In the genomic region with DNA sequence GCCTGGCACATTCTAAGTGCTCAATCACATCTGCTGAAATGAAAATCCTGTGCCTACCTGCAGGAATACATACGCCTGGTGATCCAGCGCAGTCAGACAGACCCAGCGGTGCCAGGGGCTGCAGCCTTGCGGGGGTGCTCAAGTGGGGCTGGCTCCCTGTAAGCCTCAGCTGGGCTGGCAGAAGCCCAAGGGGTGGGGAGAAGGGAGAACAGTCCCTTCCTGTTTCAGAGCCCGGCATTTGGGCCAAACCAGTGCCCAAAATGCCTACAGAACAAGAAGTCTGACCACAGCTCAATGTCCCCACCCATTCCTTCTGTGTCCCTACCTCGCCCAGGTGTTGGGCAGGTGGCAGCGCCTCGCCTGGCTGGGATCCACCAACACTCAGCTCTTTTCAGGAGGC, we compare ENCODE assay signal across 29 cellular contexts. TPM values are rescaled to one million over a fixed set of nuclear protein-coding genes. Genes with fewer than 3 reads are reported as not detected.
"Had no signal": no experiment of that assay in that cellular context is flagged by ENCODE, and none has a peak within 500 bp of the region (broad histone marks: within the 10 kb centered on the region; RNA-seq: fewer than 3 reads in every experiment).

No MANE protein-coding gene starts in this region.

- H3K27ac Mint-ChIP-seq: endodermal cell; mesothelial cell of epicardium; nephron; stimulated activated effector memory CD8-positive, alpha-beta T cell treated with anti-CD3 and anti-CD28 coated beads, Interleukin-12 subunit alpha, Interleukin-12 subunit beta, amount 100 ng/mL, for 72 hours; type B pancreatic cell had no signal

- DNase-seq: dorsolateral prefrontal cortex; effector CD4-positive, alpha-beta T cell; endodermal cell; foreskin fibroblast; gastrocnemius medialis; heart left ventricle; kidney; mesenchymal stem cell; naive thymus-derived CD4-positive, alpha-beta T cell; stimulated activated CD4-positive, alpha-beta T cell treated with anti-CD3 and anti-CD28 coated beads, Interleukin-2, amount 100 ng/mL, for 24 hours; stimulated activated CD4-positive, alpha-beta T cell treated with anti-CD3 and anti-CD28 coated beads, Interleukin-4, amount 100 ng/mL, for 24 hours; stimulated activated naive CD8-positive, alpha-beta T cell treated with anti-CD3 and anti-CD28 coated beads, Interleukin-15, Interleukin-2, amounts not matched to agents 100 U/mL and 50 U/mL, for 24 hours; testis; tibial artery had no signal

- H3K9me3 Mint-ChIP-seq: endodermal cell; mesothelial cell of epicardium; naive thymus-derived CD4-positive, alpha-beta T cell; nephron; stimulated activated effector memory CD8-positive, alpha-beta T cell treated with anti-CD3 and anti-CD28 coated beads, Interleukin-12 subunit alpha, Interleukin-12 subunit beta, amount 100 ng/mL, for 72 hours; type B pancreatic cell had no signal

- H3K9me3 ChIP-seq: gastrocnemius medialis, heart left ventricle, prostate gland, right atrium auricular region, testis, tibial artery had no signal

- H3K27ac ChIP-seq: epithelial cell of prostate, gastrocnemius medialis, heart left ventricle, hepatocyte, prostate gland, right atrium auricular region, testis, tibial artery had no signal

- H3K4me1 Mint-ChIP-seq: mesothelial cell of epicardium; nephron; stimulated activated effector memory CD8-positive, alpha-beta T cell treated with anti-CD3 and anti-CD28 coated beads, Interleukin-12 subunit alpha, Interleukin-12 subunit beta, amount 100 ng/mL, for 72 hours had no signal

- H3K27me3 ChIP-seq: dorsolateral prefrontal cortex, gastrocnemius medialis, hepatocyte, right atrium auricular region, testis had no signal

- H3K4me1 ChIP-seq: gastrocnemius medialis, prostate gland, tibial artery had no signal

- H3K36me3 ChIP-seq: gastrocnemius medialis, heart left ventricle, prostate gland, right atrium auricular region, tibial artery had no signal

- ATAC-seq: esophagus mucosa; gastrocnemius medialis; heart left ventricle; left lobe of liver; naive thymus-derived CD4-positive, alpha-beta T cell; sciatic nerve; stimulated activated effector memory CD8-positive, alpha-beta T cell treated with anti-CD3 and anti-CD28 coated beads, Interleukin-12 subunit alpha, Interleukin-12 subunit beta, amount 100 ng/mL, for 72 hours; stimulated activated naive CD8-positive, alpha-beta T cell treated with anti-CD3 and anti-CD28 coated beads, Interleukin-15, Interleukin-2, amounts not matched to agents 100 U/mL and 50 U/mL, for 24 hours had no signal

- H3K4me3 ChIP-seq: dorsolateral prefrontal cortex, gastrocnemius medialis, heart left ventricle, hepatocyte, prostate gland, right atrium auricular region, smooth muscle cell, testis, tibial artery had no signal

- H3K36me3 Mint-ChIP-seq: mesothelial cell of epicardium; naive thymus-derived CD4-positive, alpha-beta T cell; stimulated activated effector memory CD8-positive, alpha-beta T cell treated with anti-CD3 and anti-CD28 coated beads, Interleukin-12 subunit alpha, Interleukin-12 subunit beta, amount 100 ng/mL, for 72 hours; type B pancreatic cell had no signal

- H3K4me3 Mint-ChIP-seq: endodermal cell; mesothelial cell of epicardium; naive thymus-derived CD4-positive, alpha-beta T cell; nephron; stimulated activated effector memory CD8-positive, alpha-beta T cell treated with anti-CD3 and anti-CD28 coated beads, Interleukin-12 subunit alpha, Interleukin-12 subunit beta, amount 100 ng/mL, for 72 hours; type B pancreatic cell had no signal

RNA-seq across cellular contexts. Expression of gene KCNK15, which starts 22.6 kb away (rescaled TPM):
- total RNA-seq: lung microvascular endothelial cell had no signal
- polyA plus RNA-seq: naive thymus-derived CD4-positive, alpha-beta T cell had no signal

RNA-seq across cellular contexts. Expression of gene RIMS4, which starts 42.1 kb away (rescaled TPM):
- total RNA-seq: left lobe of liver; liver; lung microvascular endothelial cell; naive thymus-derived CD4-positive, alpha-beta T cell; smooth muscle cell had no signal
- polyA plus RNA-seq: liver; naive thymus-derived CD4-positive, alpha-beta T cell; smooth muscle cell had no signal

RNA-seq across cellular contexts. Expression of gene CCN5, which starts 53.1 kb away (rescaled TPM):
- total RNA-seq: endodermal cell; lung microvascular endothelial cell; mesothelial cell of epicardium; naive thymus-derived CD4-positive, alpha-beta T cell; smooth muscle cell; urinary bladder had no signal
- polyA plus RNA-seq: naive thymus-derived CD4-positive, alpha-beta T cell; smooth muscle cell had no signal
